In the genomic region with DNA sequence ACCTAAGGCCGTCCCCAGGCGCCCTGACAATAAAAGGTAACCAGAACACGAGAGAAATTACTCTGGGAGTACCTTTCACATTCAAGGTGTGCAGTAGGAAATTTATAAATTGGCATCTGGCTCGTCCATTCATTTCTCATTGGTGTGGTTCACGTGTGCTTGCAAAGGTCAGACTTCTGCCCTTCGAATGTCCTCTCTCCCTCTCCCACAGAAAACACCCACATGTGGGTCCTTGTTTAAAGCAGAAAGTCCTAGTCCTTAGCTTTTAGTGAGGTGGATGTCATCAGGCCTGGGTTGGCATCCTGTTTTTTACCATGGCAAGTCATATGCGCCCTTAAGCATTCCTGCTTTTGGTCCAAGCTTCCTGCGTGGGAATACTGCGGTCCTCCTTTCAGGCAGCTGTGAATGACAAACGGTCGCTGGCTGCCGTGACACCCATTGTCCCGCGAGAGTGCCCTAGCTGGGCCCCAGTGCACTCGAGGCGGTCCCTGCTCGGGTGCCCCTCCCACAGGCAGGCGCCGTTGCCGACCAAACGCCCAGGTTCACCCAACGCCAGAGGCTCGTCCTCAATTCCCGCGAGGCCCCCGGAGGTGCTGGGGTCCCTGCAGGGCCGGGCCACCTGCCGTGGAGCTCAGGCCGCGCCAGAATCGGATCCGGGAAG, we compare ENCODE assay signal across 8 cellular contexts. TPM values are rescaled to one million over a fixed set of nuclear protein-coding genes. Genes with fewer than 3 reads are reported as not detected.
A peak's percentile ranks its signal among the peaks of the same experiment; 100 is the strongest.
DNase-seq lines count a peak whose midpoint lies in the region; ATAC-seq and TF ChIP-seq lines count a peak whose summit lies in the region.

A gene (plus strand): TSS at position 531 of the 661 bp plus-strand sequence. CDS start 140 bp downstream, outside the sequence.

- H3K27ac Mint-ChIP-seq in CD4-positive, alpha-beta T cell = peak within 1 kb of the TSS; percentile 80
- H3K27ac Mint-ChIP-seq in activated CD8-positive, alpha-beta T cell treated with anti-CD3 and anti-CD28 coated beads, Interleukin-2, amount 10 ng/mL, durations not matched to agents 7 days and 5 days = peak within 1 kb of the TSS; percentile 83

- POLR2A ChIA-PET in CD4-positive, alpha-beta T cell (lab: Charles Lee) = interaction anchor here (0.7 to 2.2 kb wide), 13 partner anchors 9 to 1351 kb away, joined by 3 to 58 read pairs (median 4); a partner anchor contains a TSS
- POLR2A ChIA-PET in activated CD8-positive, alpha-beta T cell treated with anti-CD3 and anti-CD28 coated beads, Interleukin-2, amount 10 ng/mL, durations not matched to agents 7 days and 5 days (lab: Charles Lee) = interaction anchor here (0.7 to 2.2 kb wide), 10 partner anchors 9 to 346 kb away, joined by 3 to 18 read pairs (median 6); a partner anchor contains a TSS

- H3K4me2 ChIP-seq in mesenchymal stem cell (ENCODE audit: low read length, poor library complexity, severe bottlenecking) = peak within 1 kb of the TSS; percentile 69

- H3K4me1 ChIP-seq in effector memory CD4-positive, alpha-beta T cell (ENCODE audit: control insufficient read depth, insufficient read depth, low read length, poor library complexity, severe bottlenecking) = peaks cover 18% of the 10 kb centered on the region
- H3K4me1 ChIP-seq in mesenchymal stem cell (ENCODE audit: control insufficient read depth, insufficient read depth, low read depth, low read length) = peaks cover 11% of the 10 kb centered on the region

- peak; percentile 50 to 76 (median 68) for DNase-seq in CD4-positive, alpha-beta T cell
- DNase-seq in NCI-H82 (lab: John Stamatoyannopoulos, UW) = peak; percentile 95
- DNase-seq in activated CD8-positive, alpha-beta T cell treated with anti-CD3 and anti-CD28 coated beads, Interleukin-2, amount 10 ng/mL, durations not matched to agents 7 days and 5 days = peak; percentile 88
- peak; percentile 41 to 48 (median 47) for DNase-seq in effector memory CD4-positive, alpha-beta T cell
- peak; percentile 84 for DNase-seq in mesenchymal stem cell
- DNase-seq in stimulated activated CD8-positive, alpha-beta memory T cell treated with anti-CD3 and anti-CD28 coated beads, Interleukin-15, amount 100 ng/mL, for 1 hour (ENCODE audit: low read depth) = peak; percentile 43

- peaks cover 27% of the 10 kb centered on the region for H3K36me3 Mint-ChIP-seq in CD4-positive, alpha-beta T cell (ENCODE audit: low read depth)
- peaks cover 35% of the 10 kb centered on the region for H3K36me3 Mint-ChIP-seq in activated CD8-positive, alpha-beta T cell treated with anti-CD3 and anti-CD28 coated beads, Interleukin-2, amount 10 ng/mL, durations not matched to agents 7 days and 5 days (ENCODE audit: low read depth)

- CTCF ChIA-PET in CD4-positive, alpha-beta T cell (lab: Charles Lee) = interaction anchor here (0.5 to 1.2 kb wide), 5 partner anchors 12 to 92 kb away, joined by 3 read pairs; no protein-coding TSS in a partner anchor
- CTCF ChIA-PET in activated CD8-positive, alpha-beta T cell treated with anti-CD3 and anti-CD28 coated beads, Interleukin-2, amount 10 ng/mL, durations not matched to agents 7 days and 5 days (lab: Charles Lee) = interaction anchor here (0.6 to 2.8 kb wide), 6 partner anchors 8 to 426 kb away, joined by 3 to 12 read pairs (median 3); a partner anchor contains a TSS

- peak within 1 kb of the TSS in 1 of 2 experiments; percentile 99 for H3K14ac ChIP-seq in mesenchymal stem cell (ENCODE audit: low read length in 2 of 2)

- no peaks in the 10 kb centered on the region for H3K9me3 Mint-ChIP-seq in CD4-positive, alpha-beta T cell
- no peaks in the 10 kb centered on the region for H3K9me3 Mint-ChIP-seq in activated CD8-positive, alpha-beta T cell treated with anti-CD3 and anti-CD28 coated beads, Interleukin-2, amount 10 ng/mL, durations not matched to agents 7 days and 5 days (ENCODE audit: insufficient read depth)

- H2BK120ac ChIP-seq in mesenchymal stem cell (ENCODE audit: low read depth, low read length) = no peak within 1 kb of the TSS

- no peak within 1 kb of the TSS for H2BK5ac ChIP-seq in mesenchymal stem cell (ENCODE audit: low read depth, low read length, poor library complexity, severe bottlenecking)

- no peak for TF ChIP-seq CTCF in CD4-positive, alpha-beta T cell (IDR thresholded peaks at IDR 0.05)

- peak within 1 kb of the TSS; percentile 96 for H3K4me3 Mint-ChIP-seq in CD4-positive, alpha-beta T cell
- peak within 1 kb of the TSS; percentile 81 for H3K4me3 Mint-ChIP-seq in activated CD8-positive, alpha-beta T cell treated with anti-CD3 and anti-CD28 coated beads, Interleukin-2, amount 10 ng/mL, durations not matched to agents 7 days and 5 days

- peak within 1 kb of the TSS in 1 of 2 experiments; percentile 86 for H2BK12ac ChIP-seq in mesenchymal stem cell (ENCODE audit: low read length in 2 of 2)

- ATAC-seq in CD4-positive, alpha-beta T cell (ENCODE audit: poor library complexity) = peak; percentile 77
- ATAC-seq in GM19438 (IDR thresholded peaks at IDR 0.05; ENCODE audit: low read depth, unreplicated experiment) = peak; percentile 85
- peak; percentile 65 for ATAC-seq in HG03565 (IDR thresholded peaks at IDR 0.05; ENCODE audit: unreplicated experiment)
- ATAC-seq in activated CD8-positive, alpha-beta T cell treated with anti-CD3 and anti-CD28 coated beads, Interleukin-2, amount 10 ng/mL, durations not matched to agents 7 days and 5 days = peak; percentile 85

- H2AFZ ChIP-seq in mesenchymal stem cell (ENCODE audit: low read depth, low read length) = peak within 1 kb of the TSS; percentile 54

- peak within 1 kb of the TSS; percentile 68 for H3K4me3 ChIP-seq in effector memory CD4-positive, alpha-beta T cell (ENCODE audit: insufficient read depth, low read depth, low read length, poor library complexity, severe bottlenecking)
- H3K4me3 ChIP-seq in mesenchymal stem cell (ENCODE audit: insufficient read depth in 1 of 2, low read depth in 1 of 2, low read length in 2 of 2) = peak within 1 kb of the TSS; percentile 71 to 85

- H3K27me3 ChIP-seq in CD4-positive, alpha-beta T cell (ENCODE audit: control insufficient read depth, insufficient read depth, low read length) = no peaks in the 10 kb centered on the region
- H3K27me3 ChIP-seq in effector memory CD4-positive, alpha-beta T cell (replicated peaks; ENCODE audit: control insufficient read depth, insufficient read depth, low read length, poor library complexity, severe bottlenecking) = no peaks in the 10 kb centered on the region
- no peaks in the 10 kb centered on the region for H3K27me3 ChIP-seq in mesenchymal stem cell (ENCODE audit: control insufficient read depth in 1 of 2, insufficient read depth in 1 of 2, low read length in 2 of 2)

- peak within 1 kb of the TSS; percentile 95 for H4K8ac ChIP-seq in mesenchymal stem cell (ENCODE audit: low read length)

- 14% methylated on average over 30 of the region's 32 CpGs for WGBS in mesenchymal stem cell

- intact Hi-C loops in CD4-positive, alpha-beta T cell (cut with DNase I, micrococcal nuclease) = loop anchor here (2.0 to 10.0 kb wide), 4 partner anchors 15 to 286 kb away; a partner anchor contains a TSS

- peak within 1 kb of the TSS; percentile 79 for H4K91ac ChIP-seq in mesenchymal stem cell (ENCODE audit: low read length)

- H2AK5ac ChIP-seq in mesenchymal stem cell (ENCODE audit: low read length, severe bottlenecking) = no peak within 1 kb of the TSS

- no peaks in the 10 kb centered on the region for H3K36me3 ChIP-seq in effector memory CD4-positive, alpha-beta T cell (ENCODE audit: control insufficient read depth, insufficient read depth, low read length)
- H3K36me3 ChIP-seq in mesenchymal stem cell (ENCODE audit: control insufficient read depth in 1 of 2, insufficient read depth in 2 of 2, low read depth in 1 of 2, low read length in 2 of 2) = peaks cover 4 to 7% of the 10 kb centered on the region in 2 experiments

- H3K9ac ChIP-seq in mesenchymal stem cell (ENCODE audit: low read length) = peak within 1 kb of the TSS; percentile 90

- peak within 1 kb of the TSS; percentile 63 to 92 for H3K18ac ChIP-seq in mesenchymal stem cell (ENCODE audit: low read depth in 1 of 2, low read length in 2 of 2)

- peak within 1 kb of the TSS in 1 of 2 experiments; percentile 90 for H3K23ac ChIP-seq in mesenchymal stem cell (ENCODE audit: low read length in 2 of 2)

- H2BK15ac ChIP-seq in mesenchymal stem cell (ENCODE audit: low read depth, poor library complexity, severe bottlenecking) = no peak within 1 kb of the TSS

- H3K4ac ChIP-seq in mesenchymal stem cell (ENCODE audit: low read depth in 1 of 2, low read length in 2 of 2) = peak within 1 kb of the TSS; percentile 3 to 92

- H3K27me3 Mint-ChIP-seq in CD4-positive, alpha-beta T cell = no peaks in the 10 kb centered on the region
- no peaks in the 10 kb centered on the region for H3K27me3 Mint-ChIP-seq in activated CD8-positive, alpha-beta T cell treated with anti-CD3 and anti-CD28 coated beads, Interleukin-2, amount 10 ng/mL, durations not matched to agents 7 days and 5 days (ENCODE audit: low read depth)

- peaks cover 51% of the 10 kb centered on the region for H3K4me1 Mint-ChIP-seq in CD4-positive, alpha-beta T cell (ENCODE audit: low read depth)
- peaks cover 53% of the 10 kb centered on the region for H3K4me1 Mint-ChIP-seq in activated CD8-positive, alpha-beta T cell treated with anti-CD3 and anti-CD28 coated beads, Interleukin-2, amount 10 ng/mL, durations not matched to agents 7 days and 5 days (ENCODE audit: low read depth)

- no peaks in the 10 kb centered on the region for H3K9me3 ChIP-seq in CD4-positive, alpha-beta T cell (ENCODE audit: control insufficient read depth, low read length)
- H3K9me3 ChIP-seq in effector memory CD4-positive, alpha-beta T cell (ENCODE audit: control insufficient read depth, low read length) = no peaks in the 10 kb centered on the region
- H3K9me3 ChIP-seq in mesenchymal stem cell (ENCODE audit: control insufficient read depth, low read length) = no peaks in the 10 kb centered on the region

- H3K79me1 ChIP-seq in mesenchymal stem cell (replicated peaks; ENCODE audit: low read length, poor library complexity, severe bottlenecking) = peaks cover 7% of the 10 kb centered on the region

- peak within 1 kb of the TSS; percentile 31 for H3K27ac ChIP-seq in CD4-positive, alpha-beta T cell (ENCODE audit: low read depth, low read length)
- peak within 1 kb of the TSS; percentile 64 for H3K27ac ChIP-seq in effector memory CD4-positive, alpha-beta T cell (ENCODE audit: insufficient read depth, low read length, poor library complexity, severe bottlenecking)
- no peak within 1 kb of the TSS for H3K27ac ChIP-seq in mesenchymal stem cell (ENCODE audit: low read length, poor library complexity, severe bottlenecking)

RNA-seq across cellular contexts. Expression of the gene that starts here (rescaled TPM):
- total RNA-seq in CD4-positive, alpha-beta T cell = 1 to 10 TPM; 7.9 to 8.2 TPM
- 10 to 100 TPM; 12.9 to 14.3 TPM for total RNA-seq in activated CD8-positive, alpha-beta T cell treated with anti-CD3 and anti-CD28 coated beads, Interleukin-2, amount 10 ng/mL, durations not matched to agents 7 days and 5 days
- 6.2 TPM for polyA plus RNA-seq in mesenchymal stem cell (2013, experiment 1 of 2)
- polyA plus RNA-seq in mesenchymal stem cell (2013, experiment 2 of 2) = 6.4 TPM

Comparison
In these comparisons a context has a peak if more than half of its experiments do, and no peak if none do; other contexts are left out.
1. DNase-seq: peak in every context shown above with its lines; median percentile 95 in NCI-H82; 88 in activated CD8-positive, alpha-beta T cell treated with anti-CD3 and anti-CD28 coated beads, Interleukin-2, amount 10 ng/mL, durations not matched to agents 7 days and 5 days; 84 in mesenchymal stem cell; 68 in CD4-positive, alpha-beta T cell; 47 in effector memory CD4-positive, alpha-beta T cell; 43 in stimulated activated CD8-positive, alpha-beta memory T cell treated with anti-CD3 and anti-CD28 coated beads, Interleukin-15, amount 100 ng/mL, for 1 hour.